ENCODE assay signal across 16 cellular contexts in genomic region chr5:27158171-27158570, GRCh38.
DNase-seq lines count a peak whose midpoint lies in the region; ATAC-seq and TF ChIP-seq lines count a peak whose summit lies in the region.
"Had no signal": no experiment of that assay in that cellular context is flagged by ENCODE, and none has a peak within 500 bp of the region (broad histone marks: within the 10 kb centered on the region; RNA-seq: fewer than 3 reads in every experiment).

No MANE protein-coding gene starts in this region.

- no peaks in the 10 kb centered on the region for H4K20me1 ChIP-seq in mammary epithelial cell (ENCODE audit: insufficient read depth, low read length)
- H4K20me1 ChIP-seq: BLaER1 treated with 17β-estradiol and CSF1 and Interleukin-3, amounts not matched to agents 10 nM and 100 nM had no signal

- no peaks in the 10 kb centered on the region for H3K27me3 Mint-ChIP-seq in endodermal cell (ENCODE audit: insufficient read depth)
- H3K27me3 Mint-ChIP-seq: CD4-positive, CD25-positive, alpha-beta regulatory T cell had no signal

- H3K27ac ChIP-seq in mammary epithelial cell (ENCODE audit: insufficient read depth, low read depth, low read length), result no peak overlapping the region
- no peak overlapping the region for H3K27ac ChIP-seq in breast epithelium
- no peak overlapping the region for H3K27ac ChIP-seq in endodermal cell (ENCODE audit: low read depth, low read length)
- H3K27ac ChIP-seq: 22Rv1; BLaER1 treated with 17β-estradiol and CSF1 and Interleukin-3, amounts not matched to agents 10 nM and 100 nM; HL-60 had no signal

- H3K36me3 ChIP-seq in mammary epithelial cell (ENCODE audit: insufficient read depth, low read length) (no peaks in the 10 kb centered on the region), breast epithelium (no peaks in the 10 kb centered on the region), endodermal cell (ENCODE audit: control insufficient read depth, insufficient read depth, low read length) (no peaks in the 10 kb centered on the region)
- H3K36me3 ChIP-seq: BLaER1 treated with 17β-estradiol and CSF1 and Interleukin-3, amounts not matched to agents 10 nM and 100 nM had no signal

- dilution Hi-C loops in mammary epithelial cell (cut with HindIII; ENCODE audit: low sequenced_read_pairs), result no loop called here

- H3K4me1 ChIP-seq in mammary epithelial cell (ENCODE audit: insufficient read depth, low read length), result no peaks in the 10 kb centered on the region
- H3K4me1 ChIP-seq in breast epithelium, result no peaks in the 10 kb centered on the region
- H3K4me1 ChIP-seq in endodermal cell (ENCODE audit: control insufficient read depth, insufficient read depth, low read length), result no peaks in the 10 kb centered on the region
- H3K4me1 ChIP-seq: BLaER1 treated with 17β-estradiol and CSF1 and Interleukin-3, amounts not matched to agents 10 nM and 100 nM had no signal

- H2AFZ ChIP-seq in mammary epithelial cell (ENCODE audit: low read depth, low read length), result peak overlapping the region; percentile 45

- peaks cover 2% of the 10 kb centered on the region for H3K36me3 Mint-ChIP-seq in endodermal cell (ENCODE audit: low read depth)
- H3K36me3 Mint-ChIP-seq: CD4-positive, CD25-positive, alpha-beta regulatory T cell had no signal

- H3K79me2 ChIP-seq in mammary epithelial cell (ENCODE audit: insufficient read depth, low read length), result no peaks in the 10 kb centered on the region

- H3K4me1 Mint-ChIP-seq in endodermal cell, result no peaks in the 10 kb centered on the region
- H3K4me1 Mint-ChIP-seq: CD4-positive, CD25-positive, alpha-beta regulatory T cell had no signal

- TF ChIP-seq POLR2A in breast epithelium (IDR thresholded peaks at IDR 0.05), result no peak

- intact Hi-C loops in mammary epithelial cell (cut with micrococcal nuclease) (no loop called here), breast epithelium (cut with DNase I; ENCODE audit: low total_unique reads) (no loop called here)

- peaks cover 12% of the 10 kb centered on the region for H3K9me3 ChIP-seq in mammary epithelial cell (replicated peaks; ENCODE audit: insufficient read depth, low read length)
- H3K9me3 ChIP-seq in breast epithelium, result peaks cover 20 to 43% of the 10 kb centered on the region in 2 donors
- peaks cover 55% of the 10 kb centered on the region for H3K9me3 ChIP-seq in endodermal cell (ENCODE audit: control insufficient read depth, low read length)

- in situ Hi-C loops in mammary epithelial cell (cut with MboI; ENCODE audit: low sequenced_read_pairs in 2 of 2), result no loop called here

- H3K4me3 ChIP-seq in mammary epithelial cell (replicated peaks in 1 of 3; ENCODE audit: insufficient read depth in 1 of 3, low read depth in 2 of 3, low read length in 3 of 3) (no peak overlapping the region), breast epithelium (no peak overlapping the region), endodermal cell (ENCODE audit: low read length) (no peak overlapping the region)
- H3K4me3 ChIP-seq: BLaER1 treated with 17β-estradiol and CSF1 and Interleukin-3, amounts not matched to agents 10 nM and 100 nM; GM12878; K562 had no signal

- no peak overlapping the region for H3K4me3 Mint-ChIP-seq in endodermal cell
- H3K4me3 Mint-ChIP-seq: CD4-positive, CD25-positive, alpha-beta regulatory T cell; HFFc6 had no signal

- peaks cover 58% of the 10 kb centered on the region for H3K9me3 Mint-ChIP-seq in endodermal cell

- no peak overlapping the region for H3K27ac Mint-ChIP-seq in endodermal cell
- H3K27ac Mint-ChIP-seq: CD4-positive, CD25-positive, alpha-beta regulatory T cell; HFFc6 had no signal

- ATAC-seq in HG02759 (IDR thresholded peaks at IDR 0.05; ENCODE audit: unreplicated experiment), result no peak
- ATAC-seq: GM12878, K562 had no signal

- no peaks in the 10 kb centered on the region for H3K27me3 ChIP-seq in mammary epithelial cell (ENCODE audit: insufficient read depth, low read length)
- H3K27me3 ChIP-seq in breast epithelium, result no peaks in the 10 kb centered on the region
- no peaks in the 10 kb centered on the region for H3K27me3 ChIP-seq in endodermal cell (ENCODE audit: control insufficient read depth, insufficient read depth, low read length, poor library complexity, severe bottlenecking)
- H3K27me3 ChIP-seq: BLaER1 treated with 17β-estradiol and CSF1 and Interleukin-3, amounts not matched to agents 10 nM and 100 nM had no signal

- no peak overlapping the region for H3K4me2 ChIP-seq in mammary epithelial cell (ENCODE audit: insufficient read depth, low read depth, low read length)
- H3K4me2 ChIP-seq: BLaER1 treated with 17β-estradiol and CSF1 and Interleukin-3, amounts not matched to agents 10 nM and 100 nM had no signal

- DNase-seq in mammary epithelial cell (peak; percentile 51), breast epithelium (ENCODE audit: low spot score in 2 of 2) (no peak), astrocyte of the hippocampus (ENCODE audit: low read depth, low spot score) (peak; percentile 36), myocyte (ENCODE audit: low read depth) (peak; percentile 73), endodermal cell (no peak), D341Med (ENCODE audit: low spot score) (no peak)
- DNase-seq: AML-193; CD4-positive, CD25-positive, alpha-beta regulatory T cell; DMS 273 treated with DMSO at 0.1 percent for 48 hours had no signal

- no peak overlapping the region for H3K9ac ChIP-seq in mammary epithelial cell (ENCODE audit: insufficient read depth, low read length)
- H3K9ac ChIP-seq in endodermal cell (ENCODE audit: extremely low read depth, low read length, poor library complexity, severe bottlenecking), result no peak overlapping the region
- H3K9ac ChIP-seq: BLaER1 treated with 17β-estradiol and CSF1 and Interleukin-3, amounts not matched to agents 10 nM and 100 nM had no signal

- BruUV-seq in mammary epithelial cell (replicated peaks; lab: Mats Ljungman, UMichigan), result no TSS peak

- CTCF ChIA-PET in mammary epithelial cell (lab: Charles Lee; ENCODE audit: low non-redundant PET), result no interaction called here

- no peak for TF ChIP-seq CTCF in mammary epithelial cell (conservative IDR thresholded peaks at IDR 0.05 in 1 of 2, IDR thresholded peaks at IDR 0.05 in 1 of 2; ENCODE audit: extremely low read depth in 1 of 2, insufficient read depth in 1 of 2, low read depth in 1 of 2, low read length in 2 of 2)
- no peak for TF ChIP-seq CTCF in breast epithelium (IDR thresholded peaks at IDR 0.05)
- TF ChIP-seq CTCF in endodermal cell (conservative IDR thresholded peaks at IDR 0.05), result no peak

Comparison
In these comparisons a context has a peak if more than half of its experiments do, and no peak if none do; other contexts are left out.
1. DNase-seq: peak in mammary epithelial cell (single experiment), astrocyte of the hippocampus (single experiment) and myocyte (single experiment); none in breast epithelium (0 of 2), endodermal cell (single experiment) and D341Med (single experiment).